In the genomic region with DNA sequence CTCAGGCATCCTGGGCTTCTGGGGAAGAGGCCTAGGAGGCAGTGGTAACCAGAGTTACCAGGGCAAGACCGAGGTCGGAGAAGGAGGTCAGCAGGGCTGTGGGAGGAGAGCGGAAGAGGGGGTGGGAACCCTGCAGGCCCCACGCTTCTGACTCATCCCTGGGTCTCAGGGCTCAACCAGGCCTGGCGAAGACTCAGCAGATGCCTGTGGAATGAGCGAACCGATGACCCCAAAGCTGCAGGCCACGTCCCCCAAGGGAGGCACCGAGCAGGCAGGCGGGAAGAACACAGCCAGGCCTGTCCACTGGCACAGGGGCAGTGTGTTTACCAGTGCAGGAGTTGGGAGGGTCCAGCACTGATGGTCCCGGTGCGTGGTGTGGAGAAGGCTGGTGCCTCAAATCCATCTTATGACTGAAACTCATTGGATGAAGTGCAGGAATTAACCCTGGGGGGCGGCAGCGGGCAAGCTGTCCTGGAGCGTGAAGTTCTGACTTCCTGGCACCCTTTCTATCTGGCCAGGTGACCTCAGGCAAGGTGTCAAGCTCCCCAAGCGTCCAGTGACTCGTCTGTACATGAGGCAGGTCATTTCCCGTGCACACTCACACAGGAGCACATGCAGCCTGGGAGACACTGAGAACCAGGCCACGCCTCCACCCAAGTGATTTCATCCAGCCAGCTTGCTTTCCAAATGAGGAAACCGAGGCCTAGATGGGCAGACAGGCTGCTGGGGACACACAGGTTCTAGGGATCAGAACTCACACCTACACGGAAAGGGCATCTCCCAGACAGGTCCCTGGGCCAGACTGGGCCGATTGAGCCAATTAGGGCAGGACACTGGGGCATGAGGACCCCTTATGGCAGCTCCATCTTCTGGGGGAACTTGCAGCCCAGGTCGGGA, we compare ENCODE assay signal across 1 cellular context.
TF ChIP-seq lines count a peak whose summit lies in the region.

No MANE protein-coding gene starts in this region.

TF ChIP-seq in WTC11, 78 proteins besides CTCF, POLR2A, EP300 and RAD21 (continued from another document):
- TF ChIP-seq, protein P1, sequence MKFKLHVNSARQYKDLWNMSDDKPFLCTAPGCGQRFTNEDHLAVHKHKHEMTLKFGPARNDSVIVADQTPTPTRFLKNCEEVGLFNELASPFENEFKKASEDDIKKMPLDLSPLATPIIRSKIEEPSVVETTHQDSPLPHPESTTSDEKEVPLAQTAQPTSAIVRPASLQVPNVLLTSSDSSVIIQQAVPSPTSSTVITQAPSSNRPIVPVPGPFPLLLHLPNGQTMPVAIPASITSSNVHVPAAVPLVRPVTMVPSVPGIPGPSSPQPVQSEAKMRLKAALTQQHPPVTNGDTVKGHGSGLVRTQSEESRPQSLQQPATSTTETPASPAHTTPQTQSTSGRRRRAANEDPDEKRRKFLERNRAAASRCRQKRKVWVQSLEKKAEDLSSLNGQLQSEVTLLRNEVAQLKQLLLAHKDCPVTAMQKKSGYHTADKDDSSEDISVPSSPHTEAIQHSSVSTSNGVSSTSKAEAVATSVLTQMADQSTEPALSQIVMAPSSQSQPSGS (CRISPR knock-in tag; IDR thresholded peaks at IDR 0.05; ENCODE audit: borderline replicate concordance, low read depth), result no peak
- no peak for TF ChIP-seq ZNF317 (CRISPR knock-in tag; IDR thresholded peaks at IDR 0.05; ENCODE audit: borderline replicate concordance, low read depth)
- TF ChIP-seq, protein P2, sequence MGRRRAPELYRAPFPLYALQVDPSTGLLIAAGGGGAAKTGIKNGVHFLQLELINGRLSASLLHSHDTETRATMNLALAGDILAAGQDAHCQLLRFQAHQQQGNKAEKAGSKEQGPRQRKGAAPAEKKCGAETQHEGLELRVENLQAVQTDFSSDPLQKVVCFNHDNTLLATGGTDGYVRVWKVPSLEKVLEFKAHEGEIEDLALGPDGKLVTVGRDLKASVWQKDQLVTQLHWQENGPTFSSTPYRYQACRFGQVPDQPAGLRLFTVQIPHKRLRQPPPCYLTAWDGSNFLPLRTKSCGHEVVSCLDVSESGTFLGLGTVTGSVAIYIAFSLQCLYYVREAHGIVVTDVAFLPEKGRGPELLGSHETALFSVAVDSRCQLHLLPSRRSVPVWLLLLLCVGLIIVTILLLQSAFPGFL (CRISPR knock-in tag; IDR thresholded peaks at IDR 0.05; ENCODE audit: borderline replicate concordance), result no peak
- no peak for TF ChIP-seq SP1 (CRISPR knock-in tag; conservative IDR thresholded peaks at IDR 0.05)
- TF ChIP-seq, protein P3, sequence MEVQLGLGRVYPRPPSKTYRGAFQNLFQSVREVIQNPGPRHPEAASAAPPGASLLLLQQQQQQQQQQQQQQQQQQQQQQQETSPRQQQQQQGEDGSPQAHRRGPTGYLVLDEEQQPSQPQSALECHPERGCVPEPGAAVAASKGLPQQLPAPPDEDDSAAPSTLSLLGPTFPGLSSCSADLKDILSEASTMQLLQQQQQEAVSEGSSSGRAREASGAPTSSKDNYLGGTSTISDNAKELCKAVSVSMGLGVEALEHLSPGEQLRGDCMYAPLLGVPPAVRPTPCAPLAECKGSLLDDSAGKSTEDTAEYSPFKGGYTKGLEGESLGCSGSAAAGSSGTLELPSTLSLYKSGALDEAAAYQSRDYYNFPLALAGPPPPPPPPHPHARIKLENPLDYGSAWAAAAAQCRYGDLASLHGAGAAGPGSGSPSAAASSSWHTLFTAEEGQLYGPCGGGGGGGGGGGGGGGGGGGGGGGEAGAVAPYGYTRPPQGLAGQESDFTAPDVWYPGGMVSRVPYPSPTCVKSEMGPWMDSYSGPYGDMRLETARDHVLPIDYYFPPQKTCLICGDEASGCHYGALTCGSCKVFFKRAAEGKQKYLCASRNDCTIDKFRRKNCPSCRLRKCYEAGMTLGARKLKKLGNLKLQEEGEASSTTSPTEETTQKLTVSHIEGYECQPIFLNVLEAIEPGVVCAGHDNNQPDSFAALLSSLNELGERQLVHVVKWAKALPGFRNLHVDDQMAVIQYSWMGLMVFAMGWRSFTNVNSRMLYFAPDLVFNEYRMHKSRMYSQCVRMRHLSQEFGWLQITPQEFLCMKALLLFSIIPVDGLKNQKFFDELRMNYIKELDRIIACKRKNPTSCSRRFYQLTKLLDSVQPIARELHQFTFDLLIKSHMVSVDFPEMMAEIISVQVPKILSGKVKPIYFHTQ (CRISPR knock-in tag; IDR thresholded peaks at IDR 0.05), result no peak
- TF ChIP-seq, protein P4, sequence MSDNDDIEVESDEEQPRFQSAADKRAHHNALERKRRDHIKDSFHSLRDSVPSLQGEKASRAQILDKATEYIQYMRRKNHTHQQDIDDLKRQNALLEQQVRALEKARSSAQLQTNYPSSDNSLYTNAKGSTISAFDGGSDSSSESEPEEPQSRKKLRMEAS (CRISPR knock-in tag; IDR thresholded peaks at IDR 0.05), result no peak
- no peak for TF ChIP-seq HMGA2 (CRISPR knock-in tag; IDR thresholded peaks at IDR 0.05)
- no peak for TF ChIP-seq ZNF138 (CRISPR knock-in tag; conservative IDR thresholded peaks at IDR 0.05)
- TF ChIP-seq, protein P5, sequence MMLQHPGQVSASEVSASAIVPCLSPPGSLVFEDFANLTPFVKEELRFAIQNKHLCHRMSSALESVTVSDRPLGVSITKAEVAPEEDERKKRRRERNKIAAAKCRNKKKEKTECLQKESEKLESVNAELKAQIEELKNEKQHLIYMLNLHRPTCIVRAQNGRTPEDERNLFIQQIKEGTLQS (CRISPR knock-in tag; conservative IDR thresholded peaks at IDR 0.05), result no peak
